ENCODE assay signal across 8 cellular contexts in the genomic region with DNA sequence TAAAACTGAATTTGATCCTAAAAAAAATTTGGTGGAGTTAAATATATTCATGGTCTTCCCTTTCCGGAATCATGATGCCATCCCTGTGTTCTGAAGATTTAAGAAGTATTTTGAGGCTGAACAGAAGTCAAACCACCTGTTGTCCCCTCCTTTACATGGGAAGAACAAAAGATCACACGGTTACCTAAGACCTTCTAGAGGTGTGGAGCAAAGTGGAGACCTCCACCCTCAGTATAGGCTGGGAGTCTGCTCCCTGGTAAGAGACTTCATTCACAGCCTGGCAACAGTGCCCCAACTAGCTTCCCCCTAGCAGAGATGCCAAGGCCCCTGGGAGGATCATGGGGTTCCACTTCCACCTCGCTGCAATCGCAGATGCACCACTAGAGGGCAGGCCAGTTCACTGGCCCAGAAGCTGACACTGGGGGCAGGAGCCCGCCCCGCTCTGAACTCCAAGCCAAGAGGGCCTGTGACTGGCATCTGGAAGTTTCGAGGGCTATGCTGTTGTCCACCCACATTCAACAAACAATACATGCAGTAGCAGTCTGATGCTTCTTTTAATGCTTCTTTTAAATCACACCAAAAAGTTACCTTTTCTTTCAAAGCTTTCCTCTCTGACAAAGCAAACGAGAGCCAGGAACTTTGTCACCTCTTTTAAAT. TPM values are rescaled to one million over a fixed set of nuclear protein-coding genes. Genes with fewer than 3 reads are reported as not detected.
DNase-seq lines count a peak whose midpoint lies in the region; ATAC-seq, FAIRE-seq and TF ChIP-seq lines count a peak whose summit lies in the region.

No MANE protein-coding gene starts in this region.

- H3K27ac ChIP-seq in KMS-11: peak overlapping the region; percentile 73
- H3K27ac ChIP-seq in SJSA1: no peak overlapping the region
- no peak overlapping the region for H3K27ac ChIP-seq in upper lobe of right lung

- no peaks in the 10 kb centered on the region for H3K27me3 ChIP-seq in KMS-11 (ENCODE audit: insufficient read depth, low read depth)
- H3K27me3 ChIP-seq in SJSA1 (replicated peaks): peaks cover 7% of the 10 kb centered on the region; the same call in 1 of the 2 replicates
- H3K27me3 ChIP-seq in upper lobe of right lung: no peaks in the 10 kb centered on the region

- peak overlapping the region; percentile 15 for H2AFZ ChIP-seq in KMS-11 (ENCODE audit: low read depth)

- TF ChIP-seq CTCF in KMS-11 (conservative IDR thresholded peaks at IDR 0.05; ENCODE audit: low read depth, low read length) (peak; percentile 89), upper lobe of right lung (IDR thresholded peaks at IDR 0.05) (peak; percentile 96)

- H3K79me2 ChIP-seq in KMS-11 (ENCODE audit: insufficient read depth, low read depth): no peaks in the 10 kb centered on the region

- no peaks in the 10 kb centered on the region for H4K20me1 ChIP-seq in KMS-11 (ENCODE audit: insufficient read depth)

- peaks cover 95% of the 10 kb centered on the region for H3K4me1 ChIP-seq in KMS-11 (ENCODE audit: low read depth, poor library complexity, severe bottlenecking)
- no peaks in the 10 kb centered on the region for H3K4me1 ChIP-seq in SJSA1 (replicated peaks)
- peaks cover 11% of the 10 kb centered on the region for H3K4me1 ChIP-seq in upper lobe of right lung

- H3K9ac ChIP-seq in KMS-11: peak overlapping the region; percentile 16; the same call in 1 of the 2 replicates

- DNase-seq in SJSA1 (ENCODE audit: low read depth in 1 of 2, low spot score in 2 of 2) (peak; percentile 44 to 71), activated gamma-delta T cell (lab: John Stamatoyannopoulos, UW) (peak; percentile 18), globus pallidus (ENCODE audit: low spot score) (peak; percentile 90), posterior cingulate gyrus (peak; percentile 66 to 97 (median 84)), upper lobe of right lung (peak; percentile 89)

- peak overlapping the region; percentile 39 for H3K4me2 ChIP-seq in KMS-11

- intact Hi-C loops in posterior cingulate gyrus (cut with DNase I): loop anchor here (5.0 kb wide), 1 partner anchor 40 kb away; a partner anchor contains a TSS
- intact Hi-C loops in upper lobe of right lung (cut with DNase I): no loop called here

- H3K4me3 ChIP-seq in KMS-11 (IDR thresholded peaks at IDR 0.05; ENCODE audit: insufficient read depth, low read depth, low read length) (no peak overlapping the region), SJSA1 (no peak overlapping the region), upper lobe of right lung (no peak overlapping the region)

- no peaks in the 10 kb centered on the region for H3K36me3 ChIP-seq in KMS-11 (ENCODE audit: insufficient read depth)
- H3K36me3 ChIP-seq in SJSA1: no peaks in the 10 kb centered on the region
- no peaks in the 10 kb centered on the region for H3K36me3 ChIP-seq in upper lobe of right lung

- H3K9me3 ChIP-seq in SJSA1 (replicated peaks) (no peaks in the 10 kb centered on the region), upper lobe of right lung (no peaks in the 10 kb centered on the region)

- peak; percentile 56 for ATAC-seq in GM21786 (IDR thresholded peaks at IDR 0.05; ENCODE audit: unreplicated experiment)
- ATAC-seq in upper lobe of right lung: peak; percentile 95

- peak; percentile 66 for FAIRE-seq in G401.6 (lab: Jason Lieb, UNC)

RNA-seq across cellular contexts. Expression of a gene that starts 19.5 kb away (rescaled TPM):
- 32.0 and 45.5 TPM in 2 replicates for total RNA-seq in SJSA1 (2014; rRNA removed; shearing (Covaris generic))
- total RNA-seq in upper lobe of right lung: 42.7 TPM

RNA-seq across cellular contexts. Expression of a gene that starts 40.1 kb away (rescaled TPM):
- total RNA-seq in SJSA1 (2014; rRNA removed; shearing (Covaris generic)): not detected in 2 replicates
- total RNA-seq in upper lobe of right lung: 44.0 TPM

RNA-seq across cellular contexts. Expression of a gene that starts 56.9 kb away (rescaled TPM):
- total RNA-seq in SJSA1 (2014; rRNA removed; shearing (Covaris generic)): 0.09 TPM in 1 of 2 replicates, not detected in the other
- 1.4 TPM for total RNA-seq in upper lobe of right lung

Comparison
In these comparisons a context has a peak if more than half of its experiments do, and no peak if none do; other contexts are left out.
1. DNase-seq: peak in every context shown above with its lines; median percentile 90 in globus pallidus; 89 in upper lobe of right lung; 84 in posterior cingulate gyrus; 58 in SJSA1; 18 in activated gamma-delta T cell.
2. RNA of a gene that starts 40.1 kb away (total RNA-seq): 44.0 TPM in upper lobe of right lung (single experiment); not detected in SJSA1; every median in the first group is over 10 times any median in the second.